Comparison of ENCODE assay signal across 1 cellular context in the genomic region with DNA sequence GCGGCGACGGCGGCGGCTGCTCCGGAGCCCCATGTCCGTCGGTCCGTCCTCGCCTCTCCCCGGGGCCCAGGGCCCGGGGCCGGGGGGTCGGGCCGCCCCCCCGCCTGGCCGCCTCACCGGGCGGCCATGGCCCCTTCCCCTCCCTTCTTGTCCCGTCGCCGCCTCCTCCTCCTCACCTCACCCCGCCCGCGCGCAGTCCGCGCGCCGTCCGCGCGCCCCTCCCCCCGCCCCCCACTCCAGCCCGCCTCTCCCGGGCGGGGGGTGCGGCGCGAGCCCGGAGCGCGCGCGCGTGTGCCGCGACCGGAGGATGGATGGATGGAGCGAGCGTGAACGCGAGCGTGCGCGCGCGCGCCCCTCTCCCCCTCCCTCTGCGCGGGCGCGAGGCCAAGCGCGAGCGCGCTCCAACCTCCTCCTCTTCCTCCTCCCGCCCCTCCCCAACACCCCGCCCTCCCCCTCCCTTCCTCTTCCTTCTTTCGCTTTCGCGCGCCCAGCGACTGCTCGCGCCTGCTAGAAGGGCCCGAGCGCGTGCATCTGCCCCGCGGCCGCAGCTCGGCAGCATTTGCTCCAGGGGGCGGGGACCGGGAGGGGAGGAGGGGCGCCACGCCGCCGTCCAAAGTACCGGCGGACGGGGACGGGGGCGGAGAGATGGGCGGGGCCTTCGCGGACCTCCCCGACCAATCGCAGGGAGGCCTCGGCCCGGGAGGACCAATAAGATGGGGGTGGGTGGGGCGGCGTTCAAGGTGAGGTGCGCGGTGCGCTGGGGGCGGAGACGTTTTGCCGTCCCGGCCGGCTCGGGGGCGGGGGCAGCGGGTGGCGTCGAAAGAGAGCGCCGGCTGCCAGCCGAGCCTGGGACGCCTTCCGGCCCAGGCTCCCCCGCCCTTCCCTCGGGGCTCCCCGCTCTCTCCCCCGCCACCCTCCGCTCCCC.
TF ChIP-seq lines count a peak whose summit lies in the region.

A gene with protein sequence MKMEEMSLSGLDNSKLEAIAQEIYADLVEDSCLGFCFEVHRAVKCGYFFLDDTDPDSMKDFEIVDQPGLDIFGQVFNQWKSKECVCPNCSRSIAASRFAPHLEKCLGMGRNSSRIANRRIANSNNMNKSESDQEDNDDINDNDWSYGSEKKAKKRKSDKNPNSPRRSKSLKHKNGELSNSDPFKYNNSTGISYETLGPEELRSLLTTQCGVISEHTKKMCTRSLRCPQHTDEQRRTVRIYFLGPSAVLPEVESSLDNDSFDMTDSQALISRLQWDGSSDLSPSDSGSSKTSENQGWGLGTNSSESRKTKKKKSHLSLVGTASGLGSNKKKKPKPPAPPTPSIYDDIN (minus strand): TSS at position 332 of the 925 bp plus-strand sequence. CDS start 1,814 bp downstream, outside the sequence.

TF ChIP-seq in GM12878, 131 proteins besides CTCF, POLR2A, EP300 and RAD21 (continued from another document and continues in another):
- TF ChIP-seq, protein P1, sequence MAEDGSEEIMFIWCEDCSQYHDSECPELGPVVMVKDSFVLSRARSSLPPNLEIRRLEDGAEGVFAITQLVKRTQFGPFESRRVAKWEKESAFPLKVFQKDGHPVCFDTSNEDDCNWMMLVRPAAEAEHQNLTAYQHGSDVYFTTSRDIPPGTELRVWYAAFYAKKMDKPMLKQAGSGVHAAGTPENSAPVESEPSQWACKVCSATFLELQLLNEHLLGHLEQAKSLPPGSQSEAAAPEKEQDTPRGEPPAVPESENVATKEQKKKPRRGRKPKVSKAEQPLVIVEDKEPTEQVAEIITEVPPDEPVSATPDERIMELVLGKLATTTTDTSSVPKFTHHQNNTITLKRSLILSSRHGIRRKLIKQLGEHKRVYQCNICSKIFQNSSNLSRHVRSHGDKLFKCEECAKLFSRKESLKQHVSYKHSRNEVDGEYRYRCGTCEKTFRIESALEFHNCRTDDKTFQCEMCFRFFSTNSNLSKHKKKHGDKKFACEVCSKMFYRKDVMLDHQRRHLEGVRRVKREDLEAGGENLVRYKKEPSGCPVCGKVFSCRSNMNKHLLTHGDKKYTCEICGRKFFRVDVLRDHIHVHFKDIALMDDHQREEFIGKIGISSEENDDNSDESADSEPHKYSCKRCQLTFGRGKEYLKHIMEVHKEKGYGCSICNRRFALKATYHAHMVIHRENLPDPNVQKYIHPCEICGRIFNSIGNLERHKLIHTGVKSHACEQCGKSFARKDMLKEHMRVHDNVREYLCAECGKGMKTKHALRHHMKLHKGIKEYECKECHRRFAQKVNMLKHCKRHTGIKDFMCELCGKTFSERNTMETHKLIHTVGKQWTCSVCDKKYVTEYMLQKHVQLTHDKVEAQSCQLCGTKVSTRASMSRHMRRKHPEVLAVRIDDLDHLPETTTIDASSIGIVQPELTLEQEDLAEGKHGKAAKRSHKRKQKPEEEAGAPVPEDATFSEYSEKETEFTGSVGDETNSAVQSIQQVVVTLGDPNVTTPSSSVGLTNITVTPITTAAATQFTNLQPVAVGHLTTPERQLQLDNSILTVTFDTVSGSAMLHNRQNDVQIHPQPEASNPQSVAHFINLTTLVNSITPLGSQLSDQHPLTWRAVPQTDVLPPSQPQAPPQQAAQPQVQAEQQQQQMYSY (CRISPR knock-in tag; IDR thresholded peaks at IDR 0.05) = no peak
- no peak for TF ChIP-seq IRF4 (IDR thresholded peaks at IDR 0.05; ENCODE audit: low read depth, low read length)
- peak; percentile 57 for TF ChIP-seq FOS (IDR thresholded peaks at IDR 0.05; ENCODE audit: borderline replicate concordance, extremely low read depth, insufficient read length)
- TF ChIP-seq, protein P2, sequence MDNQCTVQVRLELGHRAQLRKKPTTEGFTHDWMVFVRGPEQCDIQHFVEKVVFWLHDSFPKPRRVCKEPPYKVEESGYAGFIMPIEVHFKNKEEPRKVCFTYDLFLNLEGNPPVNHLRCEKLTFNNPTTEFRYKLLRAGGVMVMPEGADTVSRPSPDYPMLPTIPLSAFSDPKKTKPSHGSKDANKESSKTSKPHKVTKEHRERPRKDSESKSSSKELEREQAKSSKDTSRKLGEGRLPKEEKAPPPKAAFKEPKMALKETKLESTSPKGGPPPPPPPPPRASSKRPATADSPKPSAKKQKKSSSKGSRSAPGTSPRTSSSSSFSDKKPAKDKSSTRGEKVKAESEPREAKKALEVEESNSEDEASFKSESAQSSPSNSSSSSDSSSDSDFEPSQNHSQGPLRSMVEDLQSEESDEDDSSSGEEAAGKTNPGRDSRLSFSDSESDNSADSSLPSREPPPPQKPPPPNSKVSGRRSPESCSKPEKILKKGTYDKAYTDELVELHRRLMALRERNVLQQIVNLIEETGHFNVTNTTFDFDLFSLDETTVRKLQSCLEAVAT (IDR thresholded peaks at IDR 0.05) = no peak
- no peak for TF ChIP-seq STAT1 (conservative IDR thresholded peaks at IDR 0.05)
- TF ChIP-seq, protein P3, sequence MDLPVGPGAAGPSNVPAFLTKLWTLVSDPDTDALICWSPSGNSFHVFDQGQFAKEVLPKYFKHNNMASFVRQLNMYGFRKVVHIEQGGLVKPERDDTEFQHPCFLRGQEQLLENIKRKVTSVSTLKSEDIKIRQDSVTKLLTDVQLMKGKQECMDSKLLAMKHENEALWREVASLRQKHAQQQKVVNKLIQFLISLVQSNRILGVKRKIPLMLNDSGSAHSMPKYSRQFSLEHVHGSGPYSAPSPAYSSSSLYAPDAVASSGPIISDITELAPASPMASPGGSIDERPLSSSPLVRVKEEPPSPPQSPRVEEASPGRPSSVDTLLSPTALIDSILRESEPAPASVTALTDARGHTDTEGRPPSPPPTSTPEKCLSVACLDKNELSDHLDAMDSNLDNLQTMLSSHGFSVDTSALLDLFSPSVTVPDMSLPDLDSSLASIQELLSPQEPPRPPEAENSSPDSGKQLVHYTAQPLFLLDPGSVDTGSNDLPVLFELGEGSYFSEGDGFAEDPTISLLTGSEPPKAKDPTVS (IDR thresholded peaks at IDR 0.05; ENCODE audit: low read depth, low read length) = 0 out of 2 replicates have a peak, but pooled peaks have one; percentile 48
- no peak for TF ChIP-seq JUNB (IDR thresholded peaks at IDR 0.05)
- TF ChIP-seq LARP7 (IDR thresholded peaks at IDR 0.05) = 0 out of 2 replicates have a peak, but pooled peaks have one; percentile 9
- no peak for TF ChIP-seq MTA2 (IDR thresholded peaks at IDR 0.05; ENCODE audit: low read depth)
- TF ChIP-seq, protein P4, sequence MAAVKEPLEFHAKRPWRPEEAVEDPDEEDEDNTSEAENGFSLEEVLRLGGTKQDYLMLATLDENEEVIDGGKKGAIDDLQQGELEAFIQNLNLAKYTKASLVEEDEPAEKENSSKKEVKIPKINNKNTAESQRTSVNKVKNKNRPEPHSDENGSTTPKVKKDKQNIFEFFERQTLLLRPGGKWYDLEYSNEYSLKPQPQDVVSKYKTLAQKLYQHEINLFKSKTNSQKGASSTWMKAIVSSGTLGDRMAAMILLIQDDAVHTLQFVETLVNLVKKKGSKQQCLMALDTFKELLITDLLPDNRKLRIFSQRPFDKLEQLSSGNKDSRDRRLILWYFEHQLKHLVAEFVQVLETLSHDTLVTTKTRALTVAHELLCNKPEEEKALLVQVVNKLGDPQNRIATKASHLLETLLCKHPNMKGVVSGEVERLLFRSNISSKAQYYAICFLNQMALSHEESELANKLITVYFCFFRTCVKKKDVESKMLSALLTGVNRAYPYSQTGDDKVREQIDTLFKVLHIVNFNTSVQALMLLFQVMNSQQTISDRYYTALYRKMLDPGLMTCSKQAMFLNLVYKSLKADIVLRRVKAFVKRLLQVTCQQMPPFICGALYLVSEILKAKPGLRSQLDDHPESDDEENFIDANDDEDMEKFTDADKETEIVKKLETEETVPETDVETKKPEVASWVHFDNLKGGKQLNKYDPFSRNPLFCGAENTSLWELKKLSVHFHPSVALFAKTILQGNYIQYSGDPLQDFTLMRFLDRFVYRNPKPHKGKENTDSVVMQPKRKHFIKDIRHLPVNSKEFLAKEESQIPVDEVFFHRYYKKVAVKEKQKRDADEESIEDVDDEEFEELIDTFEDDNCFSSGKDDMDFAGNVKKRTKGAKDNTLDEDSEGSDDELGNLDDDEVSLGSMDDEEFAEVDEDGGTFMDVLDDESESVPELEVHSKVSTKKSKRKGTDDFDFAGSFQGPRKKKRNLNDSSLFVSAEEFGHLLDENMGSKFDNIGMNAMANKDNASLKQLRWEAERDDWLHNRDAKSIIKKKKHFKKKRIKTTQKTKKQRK (IDR thresholded peaks at IDR 0.05; ENCODE audit: low read depth, low read length) = no peak
- TF ChIP-seq, protein P5, sequence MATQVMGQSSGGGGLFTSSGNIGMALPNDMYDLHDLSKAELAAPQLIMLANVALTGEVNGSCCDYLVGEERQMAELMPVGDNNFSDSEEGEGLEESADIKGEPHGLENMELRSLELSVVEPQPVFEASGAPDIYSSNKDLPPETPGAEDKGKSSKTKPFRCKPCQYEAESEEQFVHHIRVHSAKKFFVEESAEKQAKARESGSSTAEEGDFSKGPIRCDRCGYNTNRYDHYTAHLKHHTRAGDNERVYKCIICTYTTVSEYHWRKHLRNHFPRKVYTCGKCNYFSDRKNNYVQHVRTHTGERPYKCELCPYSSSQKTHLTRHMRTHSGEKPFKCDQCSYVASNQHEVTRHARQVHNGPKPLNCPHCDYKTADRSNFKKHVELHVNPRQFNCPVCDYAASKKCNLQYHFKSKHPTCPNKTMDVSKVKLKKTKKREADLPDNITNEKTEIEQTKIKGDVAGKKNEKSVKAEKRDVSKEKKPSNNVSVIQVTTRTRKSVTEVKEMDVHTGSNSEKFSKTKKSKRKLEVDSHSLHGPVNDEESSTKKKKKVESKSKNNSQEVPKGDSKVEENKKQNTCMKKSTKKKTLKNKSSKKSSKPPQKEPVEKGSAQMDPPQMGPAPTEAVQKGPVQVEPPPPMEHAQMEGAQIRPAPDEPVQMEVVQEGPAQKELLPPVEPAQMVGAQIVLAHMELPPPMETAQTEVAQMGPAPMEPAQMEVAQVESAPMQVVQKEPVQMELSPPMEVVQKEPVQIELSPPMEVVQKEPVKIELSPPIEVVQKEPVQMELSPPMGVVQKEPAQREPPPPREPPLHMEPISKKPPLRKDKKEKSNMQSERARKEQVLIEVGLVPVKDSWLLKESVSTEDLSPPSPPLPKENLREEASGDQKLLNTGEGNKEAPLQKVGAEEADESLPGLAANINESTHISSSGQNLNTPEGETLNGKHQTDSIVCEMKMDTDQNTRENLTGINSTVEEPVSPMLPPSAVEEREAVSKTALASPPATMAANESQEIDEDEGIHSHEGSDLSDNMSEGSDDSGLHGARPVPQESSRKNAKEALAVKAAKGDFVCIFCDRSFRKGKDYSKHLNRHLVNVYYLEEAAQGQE (IDR thresholded peaks at IDR 0.05; ENCODE audit: low read depth, low read length) = no peak
- TF ChIP-seq MYB (IDR thresholded peaks at IDR 0.05; ENCODE audit: borderline replicate concordance, low read depth, low read length) = no peak
- no peak for TF ChIP-seq ZNF207 (IDR thresholded peaks at IDR 0.05; ENCODE audit: borderline replicate concordance)
- TF ChIP-seq BMI1 (IDR thresholded peaks at IDR 0.05; ENCODE audit: borderline replicate concordance) = no peak
- peak; percentile 90 for TF ChIP-seq CREM (IDR thresholded peaks at IDR 0.05; ENCODE audit: low read depth)
- TF ChIP-seq EZH2 (IDR thresholded peaks at IDR 0.05; ENCODE audit: borderline replicate concordance, control insufficient read depth, low read depth, low read length) = no peak
- TF ChIP-seq, protein P6, sequence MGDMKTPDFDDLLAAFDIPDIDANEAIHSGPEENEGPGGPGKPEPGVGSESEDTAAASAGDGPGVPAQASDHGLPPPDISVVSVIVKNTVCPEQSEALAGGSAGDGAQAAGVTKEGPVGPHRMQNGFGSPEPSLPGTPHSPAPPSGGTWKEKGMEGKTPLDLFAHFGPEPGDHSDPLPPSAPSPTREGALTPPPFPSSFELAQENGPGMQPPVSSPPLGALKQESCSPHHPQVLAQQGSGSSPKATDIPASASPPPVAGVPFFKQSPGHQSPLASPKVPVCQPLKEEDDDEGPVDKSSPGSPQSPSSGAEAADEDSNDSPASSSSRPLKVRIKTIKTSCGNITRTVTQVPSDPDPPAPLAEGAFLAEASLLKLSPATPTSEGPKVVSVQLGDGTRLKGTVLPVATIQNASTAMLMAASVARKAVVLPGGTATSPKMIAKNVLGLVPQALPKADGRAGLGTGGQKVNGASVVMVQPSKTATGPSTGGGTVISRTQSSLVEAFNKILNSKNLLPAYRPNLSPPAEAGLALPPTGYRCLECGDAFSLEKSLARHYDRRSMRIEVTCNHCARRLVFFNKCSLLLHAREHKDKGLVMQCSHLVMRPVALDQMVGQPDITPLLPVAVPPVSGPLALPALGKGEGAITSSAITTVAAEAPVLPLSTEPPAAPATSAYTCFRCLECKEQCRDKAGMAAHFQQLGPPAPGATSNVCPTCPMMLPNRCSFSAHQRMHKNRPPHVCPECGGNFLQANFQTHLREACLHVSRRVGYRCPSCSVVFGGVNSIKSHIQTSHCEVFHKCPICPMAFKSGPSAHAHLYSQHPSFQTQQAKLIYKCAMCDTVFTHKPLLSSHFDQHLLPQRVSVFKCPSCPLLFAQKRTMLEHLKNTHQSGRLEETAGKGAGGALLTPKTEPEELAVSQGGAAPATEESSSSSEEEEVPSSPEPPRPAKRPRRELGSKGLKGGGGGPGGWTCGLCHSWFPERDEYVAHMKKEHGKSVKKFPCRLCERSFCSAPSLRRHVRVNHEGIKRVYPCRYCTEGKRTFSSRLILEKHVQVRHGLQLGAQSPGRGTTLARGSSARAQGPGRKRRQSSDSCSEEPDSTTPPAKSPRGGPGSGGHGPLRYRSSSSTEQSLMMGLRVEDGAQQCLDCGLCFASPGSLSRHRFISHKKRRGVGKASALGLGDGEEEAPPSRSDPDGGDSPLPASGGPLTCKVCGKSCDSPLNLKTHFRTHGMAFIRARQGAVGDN (IDR thresholded peaks at IDR 0.05) = no peak
- no peak for TF ChIP-seq ZNF274 (IDR thresholded peaks at IDR 0.05; ENCODE audit: insufficient read depth, insufficient read length)
- TF ChIP-seq JUND (IDR thresholded peaks at IDR 0.05; ENCODE audit: low read depth, low read length) = no peak
- TF ChIP-seq MXI1 (IDR thresholded peaks at IDR 0.05; ENCODE audit: low read depth, low read length) = 0 out of 2 replicates have a peak, but pooled peaks have one; percentile 8
- TF ChIP-seq SRF (IDR thresholded peaks at IDR 0.05; ENCODE audit: low read depth in 2 of 2, low read length in 2 of 2) = peak in 1 of 2 experiments; percentile 71; a peak in 1 of 4 replicates
- no peak for TF ChIP-seq NR2C2 (IDR thresholded peaks at IDR 0.05; ENCODE audit: borderline replicate concordance, control insufficient read depth, insufficient read length, low read depth)
- TF ChIP-seq ZZZ3 (IDR thresholded peaks at IDR 0.05; ENCODE audit: control insufficient read depth, insufficient read length, low read depth) = no peak
- TF ChIP-seq, protein P7, sequence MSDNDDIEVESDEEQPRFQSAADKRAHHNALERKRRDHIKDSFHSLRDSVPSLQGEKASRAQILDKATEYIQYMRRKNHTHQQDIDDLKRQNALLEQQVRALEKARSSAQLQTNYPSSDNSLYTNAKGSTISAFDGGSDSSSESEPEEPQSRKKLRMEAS (IDR thresholded peaks at IDR 0.05; ENCODE audit: low read depth, low read length) = no peak
- TF ChIP-seq, protein P8, sequence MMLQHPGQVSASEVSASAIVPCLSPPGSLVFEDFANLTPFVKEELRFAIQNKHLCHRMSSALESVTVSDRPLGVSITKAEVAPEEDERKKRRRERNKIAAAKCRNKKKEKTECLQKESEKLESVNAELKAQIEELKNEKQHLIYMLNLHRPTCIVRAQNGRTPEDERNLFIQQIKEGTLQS (IDR thresholded peaks at IDR 0.05; ENCODE audit: borderline replicate concordance, extremely low read depth, low read depth, low read length) = 0 out of 2 replicates have a peak, but pooled peaks have one; percentile 20
- 0 out of 2 replicates have a peak, but pooled peaks have one; percentile 17 for TF ChIP-seq MEF2A (IDR thresholded peaks at IDR 0.05; ENCODE audit: insufficient read depth, low read depth, low read length)
- TF ChIP-seq BHLHE40 (IDR thresholded peaks at IDR 0.05; ENCODE audit: borderline replicate concordance in 1 of 2, low read depth in 2 of 2, low read length in 1 of 2) = peak in 1 of 2 experiments; percentile 27; a peak in 1 of 4 replicates
- TF ChIP-seq SIX5 (IDR thresholded peaks at IDR 0.05; ENCODE audit: low read depth, low read length, severe bottlenecking) = no peak
- TF ChIP-seq NRF1 (conservative IDR thresholded peaks at IDR 0.05; ENCODE audit: low read depth, low read length) = peak; percentile 29; the same call in 1 of the 2 replicates
- TF ChIP-seq PAX5 (IDR thresholded peaks at IDR 0.05; ENCODE audit: borderline replicate concordance, low read depth, low read length) = peak; percentile 25; the same call in 1 of the 2 replicates
